Comparison of ENCODE assay signal across 8 cellular contexts in genomic region chr10:125824736-125825135, GRCh38. TPM values are rescaled to one million over a fixed set of nuclear protein-coding genes. Genes with fewer than 3 reads are reported as not detected.
DNase-seq lines count a peak whose midpoint lies in the region; ATAC-seq, FAIRE-seq and TF ChIP-seq lines count a peak whose summit lies in the region.

No MANE protein-coding gene starts in this region.

- H3K79me2 ChIP-seq in SK-N-SH (ENCODE audit: insufficient read depth) = peaks cover 67% of the 10 kb centered on the region
- peaks cover 54% of the 10 kb centered on the region for H3K79me2 ChIP-seq in PC-9 (ENCODE audit: low read depth)

- intact Hi-C loops in PC-9 (cut with micrococcal nuclease; ENCODE audit: unreplicated experiment) = loop anchor here (5.0 kb wide), 1 partner anchor 762 kb away; no protein-coding TSS in a partner anchor

- H3K9me3 ChIP-seq in SK-N-SH = no peaks in the 10 kb centered on the region
- H3K9me3 ChIP-seq in PC-9 (ENCODE audit: insufficient read depth, low read depth) = no peaks in the 10 kb centered on the region
- no peaks in the 10 kb centered on the region for H3K9me3 ChIP-seq in stomach smooth muscle (ENCODE audit: control insufficient read depth in 2 of 2, low read length in 2 of 2)

- TF ChIP-seq CTCF in SK-N-SH (IDR thresholded peaks at IDR 0.05) (no peak), PC-9 (conservative IDR thresholded peaks at IDR 0.05) (no peak), foreskin fibroblast (IDR thresholded peaks at IDR 0.05; ENCODE audit: low read depth, low read length) (no peak)

- H3K36me3 ChIP-seq in SK-N-SH (replicated peaks in 1 of 2; ENCODE audit: control insufficient read depth in 1 of 2, insufficient read depth in 2 of 2, low read length in 1 of 2) (peaks cover 31 to 37% of the 10 kb centered on the region in 2 experiments), PC-9 (ENCODE audit: low read depth) (peaks cover 22% of the 10 kb centered on the region), stomach smooth muscle (ENCODE audit: control insufficient read depth in 2 of 2, insufficient read depth in 2 of 2, low read length in 2 of 2) (peaks cover 18 to 30% of the 10 kb centered on the region in 2 donors)

- H3K27ac ChIP-seq in SK-N-SH (ENCODE audit: low read depth in 2 of 2, low read length in 1 of 2) (peak overlapping the region in 1 of 2 experiments; percentile 88; a peak in 1 of 4 replicates), PC-9 (peak overlapping the region; percentile 88), stomach smooth muscle (ENCODE audit: low read length) (no peak overlapping the region)

- POLR2A ChIA-PET in SK-N-SH (lab: Yijun Ruan, JAX) (no interaction called here), PC-9 (lab: Charles Lee; ENCODE audit: unreplicated experiment) (no interaction called here)

- H3K4me1 ChIP-seq in SK-N-SH (ENCODE audit: control insufficient read depth in 1 of 2, insufficient read depth in 2 of 2, low read depth in 1 of 2, low read length in 1 of 2) (peaks cover 5 to 18% of the 10 kb centered on the region in 2 experiments; a peak in 3 of 4 replicates), PC-9 (replicated peaks; ENCODE audit: insufficient read depth) (peaks cover 14% of the 10 kb centered on the region), stomach smooth muscle (ENCODE audit: control insufficient read depth, insufficient read depth, low read length) (peaks cover 21% of the 10 kb centered on the region)

- H3K4me2 ChIP-seq in SK-N-SH (peak overlapping the region; percentile 95), PC-9 (peak overlapping the region; percentile 99)

- ATAC-seq in SK-N-SH treated with all-trans-retinoic acid at 6 μM for 48 hours = no peak
- no peak for ATAC-seq in GM18498 (IDR thresholded peaks at IDR 0.05; ENCODE audit: unreplicated experiment)

- no TSS peak for BruUV-seq in PC-9 (replicated peaks; lab: Mats Ljungman, UMichigan)

- H3K9ac ChIP-seq in SK-N-SH (peak overlapping the region; percentile 90; the same call in 1 of the 2 replicates), stomach smooth muscle (ENCODE audit: low read length in 2 of 2) (peak overlapping the region; percentile 89 to 98)

- CTCF ChIA-PET in SK-N-SH (lab: Yijun Ruan, JAX) (no interaction called here), PC-9 (lab: Charles Lee) (no interaction called here)

- H3K27me3 ChIP-seq in SK-N-SH (ENCODE audit: insufficient read depth) (no peaks in the 10 kb centered on the region), PC-9 (ENCODE audit: insufficient read depth, low read depth) (no peaks in the 10 kb centered on the region), stomach smooth muscle (ENCODE audit: control insufficient read depth in 1 of 2, insufficient read depth in 2 of 2, low read length in 2 of 2) (no peaks in the 10 kb centered on the region)

- H2AFZ ChIP-seq in SK-N-SH (ENCODE audit: low read depth) (no peak overlapping the region), PC-9 (no peak overlapping the region)

- TF ChIP-seq POLR2A in GM12892 (IDR thresholded peaks at IDR 0.05; ENCODE audit: low read depth, low read length) = no peak

- no peak for TF ChIP-seq RAD21 in SK-N-SH (IDR thresholded peaks at IDR 0.05; ENCODE audit: low read length)

- no peaks in the 10 kb centered on the region for H3F3A ChIP-seq in SK-N-SH (replicated peaks; ENCODE audit: insufficient read depth)
- no peaks in the 10 kb centered on the region for H3F3A ChIP-seq in PC-9 (ENCODE audit: insufficient read depth, low read depth)

- H3K9me2 ChIP-seq in SK-N-SH (no peaks in the 10 kb centered on the region), PC-9 (ENCODE audit: insufficient read depth) (no peaks in the 10 kb centered on the region)

- TF ChIP-seq EP300 in SK-N-SH (IDR thresholded peaks at IDR 0.05; ENCODE audit: borderline replicate concordance in 1 of 2, low read depth in 1 of 2, low read length in 1 of 2) = no peak

- H4K20me1 ChIP-seq in SK-N-SH (ENCODE audit: insufficient read depth) = no peaks in the 10 kb centered on the region; the same call in 1 of the 2 replicates
- peaks cover 9% of the 10 kb centered on the region; the same call in 1 of the 2 replicates for H4K20me1 ChIP-seq in PC-9 (ENCODE audit: insufficient read depth)

- DNase-seq in SK-N-SH (no peak), PC-9 (peak in 1 of 2 experiments; percentile 55), foreskin fibroblast (peak; percentile 61 to 78), GM12892 (ENCODE audit: insufficient read length) (no peak), superior temporal gyrus (ENCODE audit: extremely low spot score) (no peak)

- 73% methylated on average over 1 of the region's 1 CpG for WGBS in SK-N-SH (ENCODE audit: low lambda C conversion rate)

- H3K4me3 ChIP-seq in SK-N-SH (ENCODE audit: low read depth in 2 of 2, low read length in 1 of 2) = peak overlapping the region; percentile 96 to 99; a peak in 2 of 4 replicates
- H3K4me3 ChIP-seq in PC-9 = peak overlapping the region; percentile 81
- H3K4me3 ChIP-seq in foreskin fibroblast (ENCODE audit: low read depth in 1 of 2, low read length in 2 of 2) = peak overlapping the region; percentile 79 to 82
- peak overlapping the region; percentile 88 to 100 for H3K4me3 ChIP-seq in stomach smooth muscle (ENCODE audit: low read length in 2 of 2)

- no peak for FAIRE-seq in GM12892 (lab: Jason Lieb, UNC)

TF ChIP-seq in SK-N-SH, 30 proteins besides CTCF, POLR2A, EP300 and RAD21 (continues in another document):
- TF ChIP-seq, protein P1, sequence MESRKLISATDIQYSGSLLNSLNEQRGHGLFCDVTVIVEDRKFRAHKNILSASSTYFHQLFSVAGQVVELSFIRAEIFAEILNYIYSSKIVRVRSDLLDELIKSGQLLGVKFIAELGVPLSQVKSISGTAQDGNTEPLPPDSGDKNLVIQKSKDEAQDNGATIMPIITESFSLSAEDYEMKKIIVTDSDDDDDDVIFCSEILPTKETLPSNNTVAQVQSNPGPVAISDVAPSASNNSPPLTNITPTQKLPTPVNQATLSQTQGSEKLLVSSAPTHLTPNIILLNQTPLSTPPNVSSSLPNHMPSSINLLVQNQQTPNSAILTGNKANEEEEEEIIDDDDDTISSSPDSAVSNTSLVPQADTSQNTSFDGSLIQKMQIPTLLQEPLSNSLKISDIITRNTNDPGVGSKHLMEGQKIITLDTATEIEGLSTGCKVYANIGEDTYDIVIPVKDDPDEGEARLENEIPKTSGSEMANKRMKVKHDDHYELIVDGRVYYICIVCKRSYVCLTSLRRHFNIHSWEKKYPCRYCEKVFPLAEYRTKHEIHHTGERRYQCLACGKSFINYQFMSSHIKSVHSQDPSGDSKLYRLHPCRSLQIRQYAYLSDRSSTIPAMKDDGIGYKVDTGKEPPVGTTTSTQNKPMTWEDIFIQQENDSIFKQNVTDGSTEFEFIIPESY (IDR thresholded peaks at IDR 0.05; ENCODE audit: borderline replicate concordance, low read depth) = no peak
- TF ChIP-seq GABPA (IDR thresholded peaks at IDR 0.05; ENCODE audit: low read depth) = no peak

TF ChIP-seq in SK-N-SH treated with all-trans-retinoic acid at 6 μM for 48 hours, 23 proteins besides CTCF, POLR2A, EP300 and RAD21 (continues in another document):
- TF ChIP-seq CREB5 (CRISPR knock-in tag; IDR thresholded peaks at IDR 0.05; ENCODE audit: low read depth) (no peak), ZC3H10 (CRISPR knock-in tag; IDR thresholded peaks at IDR 0.05) (no peak), SNAI2 (CRISPR knock-in tag; IDR thresholded peaks at IDR 0.05) (no peak)

RNA-seq across cellular contexts. Expression of gene BCCIP, which starts 1.4 kb away (rescaled TPM):
- 28.0 and 34.2 TPM in 2 replicates for polyA plus RNA-seq in SK-N-SH (2012; rRNA removed)
- polyA plus RNA-seq in SK-N-SH (2012; cell fraction: cytosol; rRNA removed) = 44.6 and 71.0 TPM in 2 replicates
- 14.2 and 22.7 TPM in 2 replicates for polyA plus RNA-seq in SK-N-SH (2012; cell fraction: nucleus; rRNA removed)
- total RNA-seq in PC-9 (2021) = 35.2 and 46.0 TPM in 2 replicates
- polyA plus RNA-seq in GM12892 (2012; ENCODE audit: missing spikeins) = 91.6 TPM

RNA-seq across cellular contexts. Expression of gene UROS, which starts 1.7 kb away (rescaled TPM):
- 49.2 and 51.2 TPM in 2 replicates for polyA plus RNA-seq in SK-N-SH (2012; rRNA removed)
- polyA plus RNA-seq in SK-N-SH (2012; cell fraction: cytosol; rRNA removed) = 50.3 and 51.3 TPM in 2 replicates
- 55.6 and 64.5 TPM in 2 replicates for polyA plus RNA-seq in SK-N-SH (2012; cell fraction: nucleus; rRNA removed)
- 35.1 and 40.1 TPM in 2 replicates for total RNA-seq in PC-9 (2021)
- 65.8 TPM for polyA plus RNA-seq in GM12892 (2012; ENCODE audit: missing spikeins)

RNA-seq across cellular contexts. Expression of gene MMP21, which starts 49.1 kb away (rescaled TPM):
- polyA plus RNA-seq in SK-N-SH (2012; rRNA removed) = 0.02 TPM in 1 of 2 replicates, not detected in the other
- not detected in 2 replicates for polyA plus RNA-seq in SK-N-SH (2012; cell fraction: cytosol; rRNA removed)
- 0.05 and 0.08 TPM in 2 replicates for polyA plus RNA-seq in SK-N-SH (2012; cell fraction: nucleus; rRNA removed)
- not detected in 2 replicates for total RNA-seq in PC-9 (2021)
- polyA plus RNA-seq in GM12892 (2012; ENCODE audit: missing spikeins) = not detected

RNA-seq across cellular contexts. Expression of gene DHX32, which starts 56.4 kb away (rescaled TPM):
- polyA plus RNA-seq in SK-N-SH (2012; rRNA removed) = 16.8 and 21.8 TPM in 2 replicates
- 21.7 and 22.4 TPM in 2 replicates for polyA plus RNA-seq in SK-N-SH (2012; cell fraction: cytosol; rRNA removed)
- 20.4 and 31.0 TPM in 2 replicates for polyA plus RNA-seq in SK-N-SH (2012; cell fraction: nucleus; rRNA removed)
- 50.4 and 51.0 TPM in 2 replicates for total RNA-seq in PC-9 (2021)
- polyA plus RNA-seq in GM12892 (2012; ENCODE audit: missing spikeins) = 16.1 TPM

Comparison
In these comparisons a context has a peak if more than half of its experiments do, and no peak if none do; other contexts are left out.
1. DNase-seq: peak in foreskin fibroblast (2 of 2); none in SK-N-SH (single experiment), GM12892 (single experiment) and superior temporal gyrus (single experiment).
2. Peak in every context shown above with its lines, with median percentiles within 50 percentile points of each other: H3K4me3 ChIP-seq.